In the genomic region with DNA sequence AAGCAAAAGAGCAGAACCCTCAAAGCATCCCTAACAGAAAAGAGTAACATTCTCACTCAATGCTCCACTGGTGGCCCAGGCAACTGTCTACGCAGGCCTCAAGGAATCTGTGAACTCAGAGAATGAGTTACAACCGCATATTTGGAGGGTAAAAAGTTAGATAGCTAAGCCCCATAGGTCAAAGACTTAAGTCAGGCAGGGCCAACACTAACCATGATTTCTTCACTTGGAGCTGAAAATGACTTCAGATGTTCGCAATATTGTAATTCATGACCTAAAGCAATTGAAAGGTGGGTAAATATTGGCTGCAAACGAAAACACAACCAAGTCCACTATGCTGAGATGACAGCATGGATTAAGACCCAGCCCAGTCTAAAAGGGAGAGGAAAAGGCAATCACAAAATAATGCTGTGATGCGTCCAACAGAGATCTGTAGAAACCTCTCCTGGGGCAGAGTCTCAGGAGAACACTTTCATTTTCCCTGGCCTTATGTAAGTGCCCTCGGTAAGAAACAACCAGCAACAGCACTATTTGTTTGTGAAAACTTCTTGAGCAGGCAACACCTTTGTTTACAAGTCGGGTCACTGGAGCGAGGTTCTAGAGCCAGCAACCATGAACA, we compare ENCODE assay signal across 14 cellular contexts.
DNase-seq lines count a peak whose midpoint lies in the region; FAIRE-seq and TF ChIP-seq lines count a peak whose summit lies in the region.
"Had no signal": no experiment of that assay in that cellular context is flagged by ENCODE, and none has a peak within 500 bp of the region (broad histone marks: within the 10 kb centered on the region; RNA-seq: fewer than 3 reads in every experiment).

No MANE protein-coding gene starts in this region.

- TF ChIP-seq EP300 in SK-N-SH (IDR thresholded peaks at IDR 0.05; ENCODE audit: borderline replicate concordance in 1 of 2, low read depth in 1 of 2, low read length in 1 of 2): no peak

- no peaks in the 10 kb centered on the region for H4K20me1 ChIP-seq in SK-N-SH (ENCODE audit: insufficient read depth)

- no peaks in the 10 kb centered on the region for H3F3A ChIP-seq in SK-N-SH (replicated peaks; ENCODE audit: insufficient read depth)

- no peak overlapping the region for H2AFZ ChIP-seq in SK-N-SH (ENCODE audit: low read depth)

- H3K36me3 ChIP-seq in kidney (ENCODE audit: control insufficient read depth in 1 of 2, insufficient read depth in 2 of 2, low read length in 2 of 2): peaks cover 8 to 22% of the 10 kb centered on the region in 2 donors
- no peaks in the 10 kb centered on the region for H3K36me3 ChIP-seq in vagina
- H3K36me3 ChIP-seq in SK-N-SH (replicated peaks in 1 of 2; ENCODE audit: control insufficient read depth in 1 of 2, insufficient read depth in 2 of 2, low read length in 1 of 2): peaks cover 19 to 73% of the 10 kb centered on the region in 2 experiments

- no peaks in the 10 kb centered on the region for H3K9me3 Mint-ChIP-seq in nephron progenitor cell
- H3K9me3 Mint-ChIP-seq: T-cell had no signal

- peaks cover 25 to 43% of the 10 kb centered on the region in 2 donors for H3K4me1 ChIP-seq in kidney (ENCODE audit: control insufficient read depth in 1 of 2, insufficient read depth in 1 of 2, low read depth in 1 of 2, low read length in 2 of 2)
- peaks cover 24% of the 10 kb centered on the region for H3K4me1 ChIP-seq in vagina
- peaks cover 0 to 22% of the 10 kb centered on the region in 2 experiments; a peak in 1 of 4 replicates for H3K4me1 ChIP-seq in SK-N-SH (ENCODE audit: control insufficient read depth in 1 of 2, insufficient read depth in 2 of 2, low read depth in 1 of 2, low read length in 1 of 2)

- H3K9me3 ChIP-seq in kidney (ENCODE audit: control insufficient read depth in 1 of 2, low read length in 2 of 2): no peaks in the 10 kb centered on the region
- no peaks in the 10 kb centered on the region for H3K9me3 ChIP-seq in vagina
- no peaks in the 10 kb centered on the region for H3K9me3 ChIP-seq in SK-N-SH

- peak overlapping the region in 1 of 2 donors; percentile 8 for H3K4me3 ChIP-seq in kidney (ENCODE audit: low read length in 2 of 2)
- peak overlapping the region in 1 of 2 donors; percentile 18 for H3K4me3 ChIP-seq in vagina
- no peak overlapping the region for H3K4me3 ChIP-seq in SK-N-SH (ENCODE audit: low read depth in 2 of 2, low read length in 1 of 2)

- TF ChIP-seq RAD21 in SK-N-SH (IDR thresholded peaks at IDR 0.05; ENCODE audit: low read length): no peak

- H3K27me3 ChIP-seq in vagina (no peaks in the 10 kb centered on the region), SK-N-SH (ENCODE audit: insufficient read depth) (no peaks in the 10 kb centered on the region)

- no peaks in the 10 kb centered on the region for H3K79me2 ChIP-seq in SK-N-SH (ENCODE audit: insufficient read depth)

- H3K4me3 Mint-ChIP-seq in nephron progenitor cell: no peak overlapping the region
- H3K4me3 Mint-ChIP-seq: T-cell had no signal

- peak overlapping the region; percentile 89 to 90 for H3K27ac ChIP-seq in kidney (ENCODE audit: low read depth in 2 of 2, low read length in 2 of 2)
- H3K27ac ChIP-seq in vagina: peak overlapping the region; percentile 63
- H3K27ac ChIP-seq in SK-N-SH (ENCODE audit: low read depth in 2 of 2, low read length in 1 of 2): no peak overlapping the region

- DNase-seq in activated effector memory CD4-positive, alpha-beta T cell treated with anti-CD3 and anti-CD28 coated beads, Interleukin-2, amount 50 U/mL, for 16 hours: peak; percentile 9
- no peak for DNase-seq in activated effector memory CD4-positive, alpha-beta T cell treated with Interleukin-2 at 50 U/mL for 16 hours
- DNase-seq in kidney (no peak), posterior vena cava (ENCODE audit: low spot score) (peak; percentile 41), vagina (ENCODE audit: extremely low spot score in 2 of 2) (no peak), SK-N-SH (no peak), nephron progenitor cell (no peak), H4 (ENCODE audit: low spot score) (no peak)
- DNase-seq: 8988T; activated CD4-positive, alpha-beta T cell treated with anti-CD3 and anti-CD28 coated beads, Interleukin-2, amount 50 U/mL, for 4 hours; activated naive CD4-positive, alpha-beta T cell; cortex of kidney; T-cell had no signal

- intact Hi-C loops in kidney (cut with DNase I): no loop called here
- intact Hi-C loops in posterior vena cava (cut with DNase I): no loop called here
- intact Hi-C loops in vagina (cut with DNase I): no loop called here

- TF ChIP-seq POLR2A in vagina (IDR thresholded peaks at IDR 0.05): no peak

- no peak for FAIRE-seq in kidney (lab: Jason Lieb, UNC)

- H3K36me3 Mint-ChIP-seq in nephron progenitor cell (ENCODE audit: low read depth): peaks cover 51% of the 10 kb centered on the region
- H3K36me3 Mint-ChIP-seq: T-cell had no signal

- WGBS in SK-N-SH (ENCODE audit: low lambda C conversion rate): 90% methylated on average over 8 of the region's 8 CpGs

- H3K4me2 ChIP-seq in SK-N-SH: no peak overlapping the region

- POLR2A ChIA-PET in SK-N-SH (lab: Yijun Ruan, JAX): no interaction called here

- H3K27me3 Mint-ChIP-seq in nephron progenitor cell (ENCODE audit: low read depth, poor library complexity): peaks cover 5% of the 10 kb centered on the region
- H3K27me3 Mint-ChIP-seq: progenitor cell of endocrine pancreas, T-cell had no signal

- TF ChIP-seq CTCF in kidney (IDR thresholded peaks at IDR 0.05; ENCODE audit: borderline replicate concordance, extremely low read depth, insufficient read depth) (no peak), vagina (IDR thresholded peaks at IDR 0.05) (no peak), SK-N-SH (IDR thresholded peaks at IDR 0.05) (no peak), nephron progenitor cell (IDR thresholded peaks at IDR 0.05) (no peak)

- H3K9ac ChIP-seq in kidney (ENCODE audit: low read length in 2 of 2): peak overlapping the region in 1 of 2 donors; percentile 28
- no peak overlapping the region for H3K9ac ChIP-seq in SK-N-SH

- CTCF ChIA-PET in SK-N-SH (lab: Yijun Ruan, JAX): interaction anchor here (0.7 to 1.3 kb wide), 3 partner anchors 14 to 415 kb away, joined by 3 to 4 read pairs (median 3); no protein-coding TSS in a partner anchor

- H3K27ac Mint-ChIP-seq in nephron progenitor cell: no peak overlapping the region
- H3K27ac Mint-ChIP-seq: T-cell had no signal

- peaks cover 22% of the 10 kb centered on the region for H3K4me1 Mint-ChIP-seq in nephron progenitor cell

- H3K9me2 ChIP-seq in SK-N-SH: no peaks in the 10 kb centered on the region

TF ChIP-seq in SK-N-SH, 30 proteins besides CTCF, POLR2A, EP300 and RAD21:
- TF ChIP-seq FOXJ3 (CRISPR knock-in tag; IDR thresholded peaks at IDR 0.05) (no peak), ELF1 (IDR thresholded peaks at IDR 0.05) (no peak), SMC3 (IDR thresholded peaks at IDR 0.05; ENCODE audit: low read depth, low read length) (no peak), EZH2phosphoT487 (IDR thresholded peaks at IDR 0.05; ENCODE audit: borderline replicate concordance, low read depth) (no peak), JUND (IDR thresholded peaks at IDR 0.05) (no peak), CHD2 (IDR thresholded peaks at IDR 0.05; ENCODE audit: low read length, partially characterized antibody) (no peak), GATA2 (CRISPR knock-in tag; IDR thresholded peaks at IDR 0.05) (no peak)
- TF ChIP-seq, protein P1, sequence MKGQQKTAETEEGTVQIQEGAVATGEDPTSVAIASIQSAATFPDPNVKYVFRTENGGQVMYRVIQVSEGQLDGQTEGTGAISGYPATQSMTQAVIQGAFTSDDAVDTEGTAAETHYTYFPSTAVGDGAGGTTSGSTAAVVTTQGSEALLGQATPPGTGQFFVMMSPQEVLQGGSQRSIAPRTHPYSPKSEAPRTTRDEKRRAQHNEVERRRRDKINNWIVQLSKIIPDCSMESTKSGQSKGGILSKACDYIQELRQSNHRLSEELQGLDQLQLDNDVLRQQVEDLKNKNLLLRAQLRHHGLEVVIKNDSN (IDR thresholded peaks at IDR 0.05; ENCODE audit: borderline replicate concordance, low read depth): no peak

Comparison
In these comparisons a context has a peak if more than half of its experiments do, and no peak if none do; other contexts are left out.
1. DNase-seq: peak in activated effector memory CD4-positive, alpha-beta T cell treated with anti-CD3 and anti-CD28 coated beads, Interleukin-2, amount 50 U/mL, for 16 hours (single experiment) and posterior vena cava (single experiment); none in activated effector memory CD4-positive, alpha-beta T cell treated with Interleukin-2 at 50 U/mL for 16 hours (single experiment), kidney (single experiment), vagina (0 of 2), SK-N-SH (single experiment), nephron progenitor cell (single experiment) and H4 (single experiment).
2. H3K27ac ChIP-seq: peak in kidney (2 of 2) and vagina (single experiment); none in SK-N-SH (0 of 2).